ENCODE assay signal across 14 cellular contexts in genomic region chr3:160052385-160053047, GRCh38.
DNase-seq lines count a peak whose midpoint lies in the region; TF ChIP-seq lines count a peak whose summit lies in the region.
"Had no signal": no experiment of that assay in that cellular context is flagged by ENCODE, and none has a peak within 500 bp of the region (broad histone marks: within the 10 kb centered on the region; RNA-seq: fewer than 3 reads in every experiment).

No MANE protein-coding gene starts in this region.

- peaks cover 3% of the 10 kb centered on the region for H3K4me1 ChIP-seq in suprapubic skin
- H3K4me1 ChIP-seq: Caco-2, HAP-1 had no signal

- no peak for TF ChIP-seq EP300 in suprapubic skin (IDR thresholded peaks at IDR 0.05)

- CTCF ChIA-PET in HEK293T (lab: Yijun Ruan, JAX), result interaction anchor here (0.7 kb wide), 1 partner anchor 433 kb away, joined by 4 read pairs; no protein-coding TSS in a partner anchor

- H3K4me3 ChIP-seq in MG63 (no peak overlapping the region), choroid plexus epithelial cell (ENCODE audit: low read depth, low read length) (no peak overlapping the region), suprapubic skin (peak overlapping the region; percentile 20)
- H3K4me3 ChIP-seq: HAP-1 had no signal

- TF ChIP-seq CTCF in choroid plexus epithelial cell (conservative IDR thresholded peaks at IDR 0.05; ENCODE audit: low read depth, low read length) (no peak), suprapubic skin (IDR thresholded peaks at IDR 0.05) (no peak)

- intact Hi-C loops in head of caudate nucleus (cut with DNase I), result no loop called here

- H3K9me3 ChIP-seq in MG63 (no peaks in the 10 kb centered on the region), suprapubic skin (no peaks in the 10 kb centered on the region)
- H3K9me3 ChIP-seq: Caco-2, HAP-1 had no signal

- peak; percentile 6 for DNase-seq in MG63
- peak; percentile 63 for DNase-seq in choroid plexus epithelial cell (ENCODE audit: low read depth)
- peak; percentile 59 for DNase-seq in kidney tubule cell (ENCODE audit: low spot score)
- DNase-seq in suprapubic skin (ENCODE audit: low spot score in 2 of 2), result no peak
- DNase-seq in head of caudate nucleus, result no peak
- DNase-seq in activated gamma-delta T cell (lab: John Stamatoyannopoulos, UW), result no peak
- no peak for DNase-seq in HEK293T (ENCODE audit: extremely low spot score)
- DNase-seq: Caco-2, foreskin melanocyte, islet precursor cell, NCI-H226, nephron progenitor cell had no signal

- no peak for TF ChIP-seq POLR2A in suprapubic skin (IDR thresholded peaks at IDR 0.05)

- H3K36me3 ChIP-seq in MG63 (no peaks in the 10 kb centered on the region), suprapubic skin (no peaks in the 10 kb centered on the region)
- H3K36me3 ChIP-seq: HAP-1 had no signal

- WGBS in suprapubic skin, result 61% methylated on average over 7 of the region's 7 CpGs

- H3K27ac ChIP-seq in suprapubic skin, result no peak overlapping the region
- H3K27ac ChIP-seq: skin epidermis had no signal

- H3K27me3 ChIP-seq in MG63 (no peaks in the 10 kb centered on the region), suprapubic skin (no peaks in the 10 kb centered on the region)

- POLR2A ChIA-PET in HEK293T (lab: Yijun Ruan, JAX), result no interaction called here

TF ChIP-seq in HEK293T, 16 proteins besides CTCF, POLR2A, EP300 and RAD21:
- TF ChIP-seq L3MBTL2 (conservative IDR thresholded peaks at IDR 0.05) (no peak), BHLHE40 (IDR thresholded peaks at IDR 0.05; ENCODE audit: borderline replicate concordance) (no peak), SUZ12 (IDR thresholded peaks at IDR 0.05) (no peak), FOXA1 (IDR thresholded peaks at IDR 0.05) (no peak), ARNT (IDR thresholded peaks at IDR 0.05) (no peak), PKNOX1 (IDR thresholded peaks at IDR 0.05) (no peak), TARDBP (IDR thresholded peaks at IDR 0.05) (no peak), CTBP1 (IDR thresholded peaks at IDR 0.05; ENCODE audit: borderline replicate concordance) (no peak), NFRKB (IDR thresholded peaks at IDR 0.05) (no peak), FOXM1 (IDR thresholded peaks at IDR 0.05; ENCODE audit: borderline replicate concordance) (no peak), SP1 (IDR thresholded peaks at IDR 0.05) (no peak)

Comparison
In these comparisons a context has a peak if more than half of its experiments do, and no peak if none do; other contexts are left out.
1. DNase-seq: peak in MG63 (single experiment), choroid plexus epithelial cell (single experiment) and kidney tubule cell (single experiment); none in suprapubic skin (0 of 2), head of caudate nucleus (0 of 42), activated gamma-delta T cell (single experiment) and HEK293T (single experiment).